In the genomic region with DNA sequence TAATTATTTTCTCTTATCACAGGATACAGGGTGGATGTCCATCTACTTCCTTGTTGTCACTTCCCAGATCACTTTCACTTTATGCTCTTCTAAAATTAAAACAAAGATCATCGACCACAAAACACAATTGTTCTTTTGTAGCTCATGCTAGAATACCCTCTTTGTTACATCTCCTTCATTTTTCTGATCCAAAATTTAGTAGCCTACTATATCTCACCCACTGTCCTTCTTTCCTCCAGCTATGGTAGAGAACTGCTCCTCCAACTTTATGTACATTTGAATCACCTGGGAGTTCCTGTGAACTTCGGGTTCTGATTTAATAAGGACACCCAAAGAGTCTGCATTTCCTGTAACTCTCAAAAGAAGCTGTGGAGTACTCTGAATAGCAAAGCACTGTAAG, we compare ENCODE assay signal across 11 cellular contexts. TPM values are rescaled to one million over a fixed set of nuclear protein-coding genes. Genes with fewer than 3 reads are reported as not detected.
DNase-seq lines count a peak whose midpoint lies in the region; ATAC-seq and TF ChIP-seq lines count a peak whose summit lies in the region.
"Had no signal": no experiment of that assay in that cellular context is flagged by ENCODE, and none has a peak within 500 bp of the region (broad histone marks: within the 10 kb centered on the region; RNA-seq: fewer than 3 reads in every experiment).

No MANE protein-coding gene starts in this region.

- POLR2A ChIA-PET in SK-N-SH (lab: Yijun Ruan, JAX) = no interaction called here

- H3K36me3 ChIP-seq in gastroesophageal sphincter (no peaks in the 10 kb centered on the region), SK-N-SH (replicated peaks in 1 of 2; ENCODE audit: control insufficient read depth in 1 of 2, insufficient read depth in 2 of 2, low read length in 1 of 2) (no peaks in the 10 kb centered on the region)

- peak overlapping the region; percentile 82 for H3K4me3 Mint-ChIP-seq in T-helper 1 cell treated with Interleukin-12 subunit alpha and Interleukin-12 subunit beta and Interleukin-4 antibody, amounts not matched to agents 30 μg/mL and 1 μg/mL, for 36 hours
- H3K4me3 Mint-ChIP-seq in T-helper 17 cell = peak overlapping the region; percentile 99
- peak overlapping the region; percentile 87 to 91 for H3K4me3 Mint-ChIP-seq in stimulated activated naive B cell treated with anti-CD40 and anti-IgM and Interleukin-4, amounts not matched to agents 10 μg/mL and 1 μg/mL and 100 μg/mL, for 72 hours

- no peak for TF ChIP-seq CTCF in gastroesophageal sphincter (IDR thresholded peaks at IDR 0.05)
- no peak for TF ChIP-seq CTCF in SK-N-SH (IDR thresholded peaks at IDR 0.05)

- peak overlapping the region; percentile 81 for H3K27ac Mint-ChIP-seq in T-helper 1 cell treated with Interleukin-12 subunit alpha and Interleukin-12 subunit beta and Interleukin-4 antibody, amounts not matched to agents 30 μg/mL and 1 μg/mL, for 36 hours
- H3K27ac Mint-ChIP-seq in T-helper 17 cell = peak overlapping the region; percentile 74
- peak overlapping the region; percentile 72 for H3K27ac Mint-ChIP-seq in stimulated activated naive B cell treated with anti-CD40 and anti-IgM and Interleukin-4, amounts not matched to agents 10 μg/mL and 1 μg/mL and 100 μg/mL, for 72 hours

- no peak for ATAC-seq in T-helper 17 cell
- no peak for ATAC-seq in gastroesophageal sphincter
- no peak for ATAC-seq in stimulated activated naive B cell treated with anti-CD40 and anti-IgM and Interleukin-4, amounts not matched to agents 10 μg/mL and 1 μg/mL and 100 μg/mL, for 72 hours (replicated peaks)
- no peak for ATAC-seq in GM19452 (IDR thresholded peaks at IDR 0.05; ENCODE audit: unreplicated experiment)
- ATAC-seq: body of pancreas had no signal

- H2AFZ ChIP-seq in SK-N-SH (ENCODE audit: low read depth) = no peak overlapping the region

- no peak overlapping the region for H3K4me3 ChIP-seq in gastroesophageal sphincter
- no peak overlapping the region for H3K4me3 ChIP-seq in SK-N-SH (ENCODE audit: low read depth in 2 of 2, low read length in 1 of 2)
- H3K4me3 ChIP-seq: body of pancreas had no signal

- H3K9me2 ChIP-seq in SK-N-SH = no peaks in the 10 kb centered on the region

- no peak overlapping the region for H3K9ac ChIP-seq in SK-N-SH

- H3K27ac ChIP-seq in gastroesophageal sphincter (peak overlapping the region; percentile 73 to 96 (median 93)), SK-N-SH (ENCODE audit: low read depth in 2 of 2, low read length in 1 of 2) (no peak overlapping the region)

- H3K4me1 ChIP-seq in gastroesophageal sphincter (peaks cover 0 to 13% (median 0%) of the 10 kb centered on the region in 3 donors), SK-N-SH (ENCODE audit: control insufficient read depth in 1 of 2, insufficient read depth in 2 of 2, low read depth in 1 of 2, low read length in 1 of 2) (peaks cover 0 to 4% of the 10 kb centered on the region in 2 experiments; a peak in 1 of 4 replicates)

- H3K4me1 Mint-ChIP-seq in T-helper 1 cell treated with Interleukin-12 subunit alpha and Interleukin-12 subunit beta and Interleukin-4 antibody, amounts not matched to agents 30 μg/mL and 1 μg/mL, for 36 hours (ENCODE audit: low read depth) = peaks cover 18% of the 10 kb centered on the region
- peaks cover 21% of the 10 kb centered on the region for H3K4me1 Mint-ChIP-seq in T-helper 17 cell
- H3K4me1 Mint-ChIP-seq in stimulated activated naive B cell treated with anti-CD40 and anti-IgM and Interleukin-4, amounts not matched to agents 10 μg/mL and 1 μg/mL and 100 μg/mL, for 72 hours = peaks cover 19 to 24% of the 10 kb centered on the region in 2 donors

- no peaks in the 10 kb centered on the region for H3K27me3 ChIP-seq in gastroesophageal sphincter
- peaks cover 69% of the 10 kb centered on the region for H3K27me3 ChIP-seq in SK-N-SH (ENCODE audit: insufficient read depth)
- H3K27me3 ChIP-seq: body of pancreas had no signal

- no peak for TF ChIP-seq POLR2A in gastroesophageal sphincter (IDR thresholded peaks at IDR 0.05)

- CTCF ChIA-PET in SK-N-SH (lab: Yijun Ruan, JAX) = interaction anchor here (1.3 kb wide), 1 partner anchor 94 kb away, joined by 3 read pairs; no protein-coding TSS in a partner anchor

- no peak for TF ChIP-seq RAD21 in SK-N-SH (IDR thresholded peaks at IDR 0.05; ENCODE audit: low read length)

- peaks cover 9% of the 10 kb centered on the region for H3K9me3 Mint-ChIP-seq in T-helper 1 cell treated with Interleukin-12 subunit alpha and Interleukin-12 subunit beta and Interleukin-4 antibody, amounts not matched to agents 30 μg/mL and 1 μg/mL, for 36 hours
- peaks cover 7 to 9% of the 10 kb centered on the region in 2 donors for H3K9me3 Mint-ChIP-seq in stimulated activated naive B cell treated with anti-CD40 and anti-IgM and Interleukin-4, amounts not matched to agents 10 μg/mL and 1 μg/mL and 100 μg/mL, for 72 hours

- H3K27me3 Mint-ChIP-seq in T-helper 1 cell treated with Interleukin-12 subunit alpha and Interleukin-12 subunit beta and Interleukin-4 antibody, amounts not matched to agents 30 μg/mL and 1 μg/mL, for 36 hours (ENCODE audit: low read depth) = no peaks in the 10 kb centered on the region
- H3K27me3 Mint-ChIP-seq in T-helper 17 cell = no peaks in the 10 kb centered on the region
- no peaks in the 10 kb centered on the region for H3K27me3 Mint-ChIP-seq in stimulated activated naive B cell treated with anti-CD40 and anti-IgM and Interleukin-4, amounts not matched to agents 10 μg/mL and 1 μg/mL and 100 μg/mL, for 72 hours

- 53 to 67% methylated on average over 2 of the region's 2 CpGs for WGBS in gastroesophageal sphincter (ENCODE audit: low coverage in 1 of 2), 2 donors
- WGBS in SK-N-SH (ENCODE audit: low lambda C conversion rate) = 15% methylated on average over 2 of the region's 2 CpGs

- H3K9me3 ChIP-seq in T-helper 17 cell (ENCODE audit: control insufficient read depth, low read length, poor library complexity, severe bottlenecking) (no peaks in the 10 kb centered on the region), gastroesophageal sphincter (no peaks in the 10 kb centered on the region), SK-N-SH (no peaks in the 10 kb centered on the region)

- no peak for TF ChIP-seq EP300 in gastroesophageal sphincter (IDR thresholded peaks at IDR 0.05)
- TF ChIP-seq EP300 in SK-N-SH (IDR thresholded peaks at IDR 0.05; ENCODE audit: borderline replicate concordance in 1 of 2, low read depth in 1 of 2, low read length in 1 of 2) = no peak

- H3F3A ChIP-seq in SK-N-SH (replicated peaks; ENCODE audit: insufficient read depth) = peaks cover 7% of the 10 kb centered on the region

- H3K4me2 ChIP-seq in SK-N-SH = no peak overlapping the region

- H3K79me2 ChIP-seq in SK-N-SH (ENCODE audit: insufficient read depth) = no peaks in the 10 kb centered on the region

- DNase-seq in T-helper 1 cell (no peak), T-helper 17 cell (no peak), SK-N-SH (no peak)
- no peak for DNase-seq in stimulated activated naive B cell treated with anti-CD40 and anti-IgM and Interleukin-4, amounts not matched to agents 10 μg/mL and 1 μg/mL and 100 μg/mL, for 72 hours
- no peak for DNase-seq in stimulated activated CD4-positive, alpha-beta T cell treated with anti-CD3 and anti-CD28 coated beads, Interleukin-4, amount 100 ng/mL, for 1 hour
- DNase-seq: body of pancreas; NCI-H1105 treated with DMSO at 0.1 percent for 48 hours; stimulated activated CD4-positive, alpha-beta T cell treated with anti-CD3 and anti-CD28 coated beads, Interleukin-1b, Interleukin-23, amount 100 ng/mL, for 48 hours had no signal

- H3K36me3 Mint-ChIP-seq in T-helper 1 cell treated with Interleukin-12 subunit alpha and Interleukin-12 subunit beta and Interleukin-4 antibody, amounts not matched to agents 30 μg/mL and 1 μg/mL, for 36 hours (ENCODE audit: low read depth) = peaks cover 8% of the 10 kb centered on the region
- H3K36me3 Mint-ChIP-seq in T-helper 17 cell (ENCODE audit: low read depth) = peaks cover 4% of the 10 kb centered on the region
- H3K36me3 Mint-ChIP-seq in stimulated activated naive B cell treated with anti-CD40 and anti-IgM and Interleukin-4, amounts not matched to agents 10 μg/mL and 1 μg/mL and 100 μg/mL, for 72 hours = peaks cover 3 to 7% of the 10 kb centered on the region in 2 donors

- no peaks in the 10 kb centered on the region for H4K20me1 ChIP-seq in SK-N-SH (ENCODE audit: insufficient read depth)

TF ChIP-seq in SK-N-SH, 30 proteins besides CTCF, POLR2A, EP300 and RAD21:
- TF ChIP-seq SMC3 (IDR thresholded peaks at IDR 0.05; ENCODE audit: low read depth, low read length) (no peak), RFX5 (IDR thresholded peaks at IDR 0.05; ENCODE audit: low read length) (no peak), TCF12 (IDR thresholded peaks at IDR 0.05) (no peak), NRF1 (IDR thresholded peaks at IDR 0.05; ENCODE audit: low read depth, low read length) (no peak), EZH2phosphoT487 (IDR thresholded peaks at IDR 0.05; ENCODE audit: borderline replicate concordance, low read depth) (no peak), GATA2 (CRISPR knock-in tag; IDR thresholded peaks at IDR 0.05) (no peak), YY1 (IDR thresholded peaks at IDR 0.05; ENCODE audit: low read depth) (no peak), RXRA (IDR thresholded peaks at IDR 0.05; ENCODE audit: borderline replicate concordance, low read depth) (no peak), TAF1 (IDR thresholded peaks at IDR 0.05; ENCODE audit: borderline replicate concordance, low read depth, low read length) (no peak)
- TF ChIP-seq, protein P1, sequence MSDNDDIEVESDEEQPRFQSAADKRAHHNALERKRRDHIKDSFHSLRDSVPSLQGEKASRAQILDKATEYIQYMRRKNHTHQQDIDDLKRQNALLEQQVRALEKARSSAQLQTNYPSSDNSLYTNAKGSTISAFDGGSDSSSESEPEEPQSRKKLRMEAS (IDR thresholded peaks at IDR 0.05; ENCODE audit: low read depth) = no peak
- TF ChIP-seq, protein P2, sequence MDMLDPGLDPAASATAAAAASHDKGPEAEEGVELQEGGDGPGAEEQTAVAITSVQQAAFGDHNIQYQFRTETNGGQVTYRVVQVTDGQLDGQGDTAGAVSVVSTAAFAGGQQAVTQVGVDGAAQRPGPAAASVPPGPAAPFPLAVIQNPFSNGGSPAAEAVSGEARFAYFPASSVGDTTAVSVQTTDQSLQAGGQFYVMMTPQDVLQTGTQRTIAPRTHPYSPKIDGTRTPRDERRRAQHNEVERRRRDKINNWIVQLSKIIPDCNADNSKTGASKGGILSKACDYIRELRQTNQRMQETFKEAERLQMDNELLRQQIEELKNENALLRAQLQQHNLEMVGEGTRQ (IDR thresholded peaks at IDR 0.05; ENCODE audit: borderline replicate concordance, low read depth, low read length) = no peak

RNA-seq across cellular contexts. Expression of a gene that starts 1.2 kb away (rescaled TPM):
- total RNA-seq in T-helper 17 cell (100 to 1,000 TPM; 139 to 208 TPM), gastroesophageal sphincter (100 to 1,000 TPM in 2 of 4 donors, 10 to 100 TPM in 2; 52.1 to 105 (median 83.9) TPM)
- 0.13 TPM in 1 of 2 replicates, not detected in the other for polyA plus RNA-seq in SK-N-SH (2012; rRNA removed)
- polyA plus RNA-seq in SK-N-SH (2012; cell fraction: cytosol; rRNA removed) = 0.01 TPM in 1 of 2 replicates, not detected in the other
- 0.02 TPM in 1 of 2 replicates, not detected in the other for polyA plus RNA-seq in SK-N-SH (2012; cell fraction: nucleus; rRNA removed)

Comparison
In these comparisons a context has a peak if more than half of its experiments do, and no peak if none do; other contexts are left out.
1. H3K27ac ChIP-seq: peak in gastroesophageal sphincter (4 of 4); none in SK-N-SH (0 of 2).
2. Peak in every context shown above with its lines, with median percentiles within 50 percentile points of each other: H3K27ac Mint-ChIP-seq and H3K4me3 Mint-ChIP-seq.